In genomic region chr11:18878211-18878610, GRCh38 we compare ENCODE assay signal across 32 cellular contexts.
"Had no signal": no experiment of that assay in that cellular context is flagged by ENCODE, and none has a peak within 500 bp of the region (broad histone marks: within the 10 kb centered on the region; RNA-seq: fewer than 3 reads in every experiment).

No MANE protein-coding gene starts in this region.

- H3K4me3 ChIP-seq: ascending aorta, breast epithelium, cardiac muscle cell, coronary artery, dorsolateral prefrontal cortex, esophagus muscularis mucosa, gastrocnemius medialis had no signal

- H3K9me3 ChIP-seq: ascending aorta, breast epithelium, esophagus muscularis mucosa, gastrocnemius medialis had no signal

- H3K27me3 ChIP-seq: ascending aorta, breast epithelium, esophagus muscularis mucosa, gastrocnemius medialis had no signal

- H3K4me3 Mint-ChIP-seq: activated CD4-positive, alpha-beta memory T cell treated with anti-CD3 and anti-CD28 coated beads for 36 hours; activated CD4-positive, alpha-beta T cell treated with anti-CD3 and anti-CD28 coated beads for 36 hours; activated CD4-positive, alpha-beta T cell treated with anti-CD3 and anti-CD28 coated beads, Interleukin-2, amount 10 ng/mL, durations not matched to agents 24 days and 14 days; activated naive CD4-positive, alpha-beta T cell treated with anti-CD3 and anti-CD28 coated beads, Interleukin-2, amount 10 ng/mL, durations not matched to agents 7 days and 5 days; activated naive CD8-positive, alpha-beta T cell treated with anti-CD3 and anti-CD28 coated beads, Interleukin-2, amount 10 ng/mL, durations not matched to agents 7 days and 5 days; activated T-cell treated with anti-CD3 and anti-CD28 coated beads, Interleukin-2, amount 50 U/mL, for 24 hours; activated T-cell treated with anti-CD3 and anti-CD28 coated beads, Interleukin-2, amount 50 U/mL, for 72 hours; brain; central memory CD8-positive, alpha-beta T cell; dendritic cell treated with granulocyte-macrophage colony-stimulating factor and Interleukin-4, amounts not matched to agents 40 ng/mL and 50 ng/mL, for 4 days; endodermal cell; T-helper 17 cell; T-helper 2 cell treated with Interferon-gamma antibody and Interleukin-4, amounts not matched to agents 5 μg/mL and 100 μg/mL, for 36 hours had no signal

- H3K36me3 ChIP-seq: ascending aorta, breast epithelium, cardiac muscle cell, esophagus muscularis mucosa, gastrocnemius medialis had no signal

- H3K36me3 Mint-ChIP-seq: activated CD4-positive, alpha-beta memory T cell treated with anti-CD3 and anti-CD28 coated beads for 36 hours; activated naive CD4-positive, alpha-beta T cell treated with anti-CD3 and anti-CD28 coated beads, Interleukin-2, amount 10 ng/mL, durations not matched to agents 7 days and 5 days; activated naive CD4-positive, alpha-beta T cell treated with anti-CD3 and anti-CD28 coated beads, Interleukin-2, amount 50 U/mL, for 72 hours; activated naive CD8-positive, alpha-beta T cell treated with anti-CD3 and anti-CD28 coated beads, Interleukin-2, amount 10 ng/mL, durations not matched to agents 7 days and 5 days; brain had no signal

- H3K9me3 Mint-ChIP-seq: activated CD4-positive, alpha-beta memory T cell treated with anti-CD3 and anti-CD28 coated beads for 36 hours; activated CD4-positive, alpha-beta T cell treated with anti-CD3 and anti-CD28 coated beads, Interleukin-2, amount 10 ng/mL, durations not matched to agents 24 days and 14 days; activated naive CD4-positive, alpha-beta T cell treated with anti-CD3 and anti-CD28 coated beads, Interleukin-2, amount 10 ng/mL, durations not matched to agents 7 days and 5 days; activated naive CD8-positive, alpha-beta T cell treated with anti-CD3 and anti-CD28 coated beads, Interleukin-2, amount 10 ng/mL, durations not matched to agents 7 days and 5 days; activated T-cell treated with anti-CD3 and anti-CD28 coated beads, Interleukin-2, amount 50 U/mL, for 24 hours; activated T-cell treated with anti-CD3 and anti-CD28 coated beads, Interleukin-2, amount 50 U/mL, for 72 hours; brain; central memory CD8-positive, alpha-beta T cell; dendritic cell treated with granulocyte-macrophage colony-stimulating factor and Interleukin-4, amounts not matched to agents 40 ng/mL and 50 ng/mL, for 4 days; endodermal cell; T-helper 2 cell treated with Interferon-gamma antibody and Interleukin-4, amounts not matched to agents 5 μg/mL and 100 μg/mL, for 36 hours had no signal

- H3K27ac ChIP-seq: ascending aorta, breast epithelium, cardiac muscle cell, coronary artery, dorsolateral prefrontal cortex, esophagus muscularis mucosa, foreskin keratinocyte, gastrocnemius medialis had no signal

- DNase-seq: activated CD4-positive, alpha-beta memory T cell treated with anti-CD3 and anti-CD28 coated beads for 36 hours; activated CD4-positive, alpha-beta T cell treated with anti-CD3 and anti-CD28 coated beads for 36 hours; activated CD4-positive, alpha-beta T cell treated with anti-CD3 and anti-CD28 coated beads, Interleukin-2, amount 10 ng/mL, durations not matched to agents 24 days and 14 days; activated CD4-positive, CD25-positive, alpha-beta regulatory T cell; activated CD4-positive, CD25-positive, alpha-beta regulatory T cell treated with anti-CD3 and anti-CD28 coated beads, Interleukin-2, amount 50 U/mL, for 72 hours; activated CD8-positive, alpha-beta memory T cell treated with anti-CD3 and anti-CD28 coated beads, Interleukin-2, amount 50 U/mL, for 48 hours; activated gamma-delta T cell; activated naive CD4-positive, alpha-beta T cell; activated naive CD4-positive, alpha-beta T cell treated with anti-CD3 and anti-CD28 coated beads, Interleukin-2, amount 10 ng/mL, durations not matched to agents 7 days and 5 days; activated naive CD8-positive, alpha-beta T cell treated with anti-CD3 and anti-CD28 coated beads, Interleukin-2, amount 10 ng/mL, durations not matched to agents 7 days and 5 days; activated T-cell treated with anti-CD3 and anti-CD28 coated beads for 4 hours; activated T-cell treated with anti-CD3 and anti-CD28 coated beads, Interleukin-2, amount 50 U/mL, for 24 hours; activated T-cell treated with anti-CD3 and anti-CD28 coated beads, Interleukin-2, amount 50 U/mL, for 72 hours; dorsolateral prefrontal cortex; effector memory CD4-positive, alpha-beta T cell; endodermal cell; erythroblast; foreskin keratinocyte; gastrocnemius medialis; glutamatergic neuron; T-helper 1 cell; T-helper 17 cell had no signal

- H3K27ac Mint-ChIP-seq: activated CD4-positive, alpha-beta memory T cell treated with anti-CD3 and anti-CD28 coated beads for 36 hours; activated CD4-positive, alpha-beta T cell treated with anti-CD3 and anti-CD28 coated beads for 36 hours; activated CD4-positive, alpha-beta T cell treated with anti-CD3 and anti-CD28 coated beads, Interleukin-2, amount 10 ng/mL, durations not matched to agents 24 days and 14 days; activated naive CD4-positive, alpha-beta T cell treated with anti-CD3 and anti-CD28 coated beads, Interleukin-2, amount 10 ng/mL, durations not matched to agents 7 days and 5 days; activated naive CD4-positive, alpha-beta T cell treated with anti-CD3 and anti-CD28 coated beads, Interleukin-2, amount 50 U/mL, for 72 hours; activated naive CD8-positive, alpha-beta T cell treated with anti-CD3 and anti-CD28 coated beads, Interleukin-2, amount 10 ng/mL, durations not matched to agents 7 days and 5 days; activated T-cell treated with anti-CD3 and anti-CD28 coated beads, Interleukin-2, amount 50 U/mL, for 24 hours; activated T-cell treated with anti-CD3 and anti-CD28 coated beads, Interleukin-2, amount 50 U/mL, for 72 hours; brain; dendritic cell treated with granulocyte-macrophage colony-stimulating factor and Interleukin-4, amounts not matched to agents 40 ng/mL and 50 ng/mL, for 4 days; endodermal cell; T-helper 17 cell; T-helper 2 cell treated with Interferon-gamma antibody and Interleukin-4, amounts not matched to agents 5 μg/mL and 100 μg/mL, for 36 hours had no signal

- H3K4me1 Mint-ChIP-seq: activated CD4-positive, alpha-beta T cell treated with anti-CD3 and anti-CD28 coated beads for 36 hours; activated CD4-positive, alpha-beta T cell treated with anti-CD3 and anti-CD28 coated beads, Interleukin-2, amount 10 ng/mL, durations not matched to agents 24 days and 14 days; activated naive CD4-positive, alpha-beta T cell treated with anti-CD3 and anti-CD28 coated beads, Interleukin-2, amount 10 ng/mL, durations not matched to agents 7 days and 5 days; activated naive CD8-positive, alpha-beta T cell treated with anti-CD3 and anti-CD28 coated beads, Interleukin-2, amount 10 ng/mL, durations not matched to agents 7 days and 5 days; brain; central memory CD8-positive, alpha-beta T cell; T-helper 17 cell had no signal

- H3K4me1 ChIP-seq: ascending aorta, breast epithelium, esophagus muscularis mucosa, foreskin keratinocyte, gastrocnemius medialis had no signal
